In the genomic region with DNA sequence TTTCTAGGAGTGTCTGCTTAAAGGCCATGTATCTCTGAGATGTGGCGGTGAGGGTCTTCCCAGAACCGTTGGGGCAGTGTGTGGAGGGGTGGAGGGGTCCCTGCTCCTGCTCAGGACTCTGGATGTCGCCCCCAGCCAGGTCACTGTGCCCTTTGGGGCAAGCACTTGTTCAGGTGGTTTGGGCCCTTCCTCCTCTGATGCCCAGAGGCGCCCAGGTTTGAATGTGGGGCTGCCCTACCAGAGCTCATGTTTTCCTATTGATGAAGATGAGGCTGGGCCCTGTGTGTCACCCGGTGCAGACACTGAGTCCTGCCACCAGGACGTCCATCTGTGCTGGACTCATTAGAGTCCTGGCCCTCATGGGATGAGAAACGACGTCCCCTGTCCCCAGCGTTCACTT, we compare ENCODE assay signal across 18 cellular contexts. TPM values are rescaled to one million over a fixed set of nuclear protein-coding genes. Genes with fewer than 3 reads are reported as not detected.
DNase-seq lines count a peak whose midpoint lies in the region; ATAC-seq, FAIRE-seq and TF ChIP-seq lines count a peak whose summit lies in the region.
"Had no signal": no experiment of that assay in that cellular context is flagged by ENCODE, and none has a peak within 500 bp of the region (broad histone marks: within the 10 kb centered on the region; RNA-seq: fewer than 3 reads in every experiment).

No MANE protein-coding gene starts in this region.

- H3K79me2 ChIP-seq in HepG2 (ENCODE audit: insufficient read depth, low read length) = no peaks in the 10 kb centered on the region
- no peaks in the 10 kb centered on the region for H3K79me2 ChIP-seq in K562 (ENCODE audit: control insufficient read depth, insufficient read depth, low read length)
- no peaks in the 10 kb centered on the region for H3K79me2 ChIP-seq in neural progenitor cell (ENCODE audit: low read depth)

- no peaks in the 10 kb centered on the region for H3F3A ChIP-seq in neural progenitor cell (ENCODE audit: low read depth)

- no peak overlapping the region for H3K4me2 ChIP-seq in HepG2 (ENCODE audit: low read depth, low read length)
- H3K4me2 ChIP-seq in K562 (ENCODE audit: insufficient read depth, low read length) = no peak overlapping the region
- no peak overlapping the region for H3K4me2 ChIP-seq in neural progenitor cell
- H3K4me2 ChIP-seq: BLaER1 had no signal

- no peak for TF ChIP-seq POLR2A in HepG2 (IDR thresholded peaks at IDR 0.05; ENCODE audit: insufficient read depth in 1 of 2, low read depth in 2 of 2, low read length in 2 of 2)
- TF ChIP-seq POLR2A in right lobe of liver (IDR thresholded peaks at IDR 0.05) = no peak
- TF ChIP-seq POLR2A in K562 (conservative IDR thresholded peaks at IDR 0.05) = no peak

- no peak overlapping the region for H3K4me3 Mint-ChIP-seq in neural progenitor cell
- no peak overlapping the region for H3K4me3 Mint-ChIP-seq in CD4-positive, alpha-beta memory T cell
- H3K4me3 Mint-ChIP-seq: CD4-positive, CD25-positive, alpha-beta regulatory T cell had no signal

- CTCF ChIA-PET in HepG2 (lab: Yijun Ruan, JAX; ENCODE audit: low intra/inter-chr PET ratio, low total read pairs) (interaction anchor here (3.4 kb wide), 1 partner anchor 46 kb away, joined by 23 read pairs; no protein-coding TSS in a partner anchor), K562 (lab: Yijun Ruan, JAX; ENCODE audit: low intra/inter-chr PET ratio) (no interaction called here)
- CTCF ChIA-PET in CD4-positive, alpha-beta memory T cell (lab: Charles Lee; ENCODE audit: partially characterized antibody) = no interaction called here

- H3K36me3 ChIP-seq in HepG2 (replicated peaks in 1 of 2; ENCODE audit: control insufficient read depth in 1 of 2, insufficient read depth in 2 of 2, low read length in 2 of 2) (no peaks in the 10 kb centered on the region), right lobe of liver (no peaks in the 10 kb centered on the region), K562 (ENCODE audit: control insufficient read depth, insufficient read depth, low read length) (no peaks in the 10 kb centered on the region), neural progenitor cell (no peaks in the 10 kb centered on the region)
- no peaks in the 10 kb centered on the region for H3K36me3 ChIP-seq in CD4-positive, alpha-beta memory T cell (ENCODE audit: insufficient read depth, low read length)
- H3K36me3 ChIP-seq: BLaER1 had no signal

- FAIRE-seq in HepG2 (lab: Jason Lieb, UNC) (no peak), K562 (lab: Jason Lieb, UNC) (no peak)
- FAIRE-seq: GM12878, GM18507, HTR-8/SVneo had no signal

- H3K27me3 Mint-ChIP-seq in neural progenitor cell (ENCODE audit: insufficient read depth, low read depth) = peaks cover 9% of the 10 kb centered on the region
- peaks cover 7% of the 10 kb centered on the region in 2 donors for H3K27me3 Mint-ChIP-seq in CD4-positive, alpha-beta memory T cell

- H3K4me1 Mint-ChIP-seq in neural progenitor cell = no peaks in the 10 kb centered on the region
- H3K4me1 Mint-ChIP-seq in CD4-positive, alpha-beta memory T cell = peaks cover 0 to 5% (median 0%) of the 10 kb centered on the region in 4 donors
- H3K4me1 Mint-ChIP-seq: CD4-positive, CD25-positive, alpha-beta regulatory T cell had no signal

- H3K9me3 Mint-ChIP-seq in neural progenitor cell = no peaks in the 10 kb centered on the region
- H3K9me3 Mint-ChIP-seq in CD4-positive, alpha-beta memory T cell = no peaks in the 10 kb centered on the region
- H3K9me3 Mint-ChIP-seq: CD4-positive, CD25-positive, alpha-beta regulatory T cell had no signal

- POLR2A ChIA-PET in HepG2 (lab: Yijun Ruan, JAX) = interaction anchor here (1.1 kb wide), 1 partner anchor 8 kb away, joined by 3 read pairs; no protein-coding TSS in a partner anchor
- POLR2A ChIA-PET in K562 (lab: Yijun Ruan, JAX) = interaction anchor here (0.8 kb wide), 1 partner anchor 10 kb away, joined by 4 read pairs; no protein-coding TSS in a partner anchor
- POLR2A ChIA-PET in CD4-positive, alpha-beta memory T cell (lab: Charles Lee; ENCODE audit: partially characterized antibody) = no interaction called here

- H4K20me1 ChIP-seq in HepG2 (ENCODE audit: insufficient read depth, low read length) (no peaks in the 10 kb centered on the region), K562 (replicated peaks; ENCODE audit: control insufficient read depth, insufficient read depth, low read length) (no peaks in the 10 kb centered on the region), neural progenitor cell (ENCODE audit: low read depth) (no peaks in the 10 kb centered on the region)
- H4K20me1 ChIP-seq: BLaER1 had no signal

- BruUV-seq in HepG2 (replicated peaks; lab: Mats Ljungman, UMichigan) (no TSS peak), K562 (replicated peaks; lab: Mats Ljungman, UMichigan) (no TSS peak)

- intact Hi-C loops in HepG2 (cut with micrococcal nuclease; ENCODE audit: unreplicated experiment) (no loop called here), right lobe of liver (cut with DNase I) (no loop called here), K562 (cut with micrococcal nuclease) (no loop called here)
- intact Hi-C loops in CD4-positive, alpha-beta memory T cell (cut with micrococcal nuclease) = no loop called here

- no peaks in the 10 kb centered on the region for H3K9me1 ChIP-seq in K562 (ENCODE audit: control insufficient read depth, insufficient read depth, low read length)

- no peak overlapping the region for H2AFZ ChIP-seq in HepG2 (ENCODE audit: low read length)
- no peak overlapping the region for H2AFZ ChIP-seq in K562 (ENCODE audit: low read depth, low read length)
- no peak overlapping the region for H2AFZ ChIP-seq in neural progenitor cell (replicated peaks)

- 55% methylated on average over 9 of the region's 9 CpGs for WGBS in HepG2 (ENCODE audit: low lambda C conversion rate)
- WGBS in right lobe of liver (ENCODE audit: insufficient coverage, low coverage, low lambda C conversion rate, missing lambda C conversion rate) = no CpG with 5 or more reads among the region's 9 CpGs
- WGBS in K562 (ENCODE audit: insufficient coverage, low coverage, missing lambda C conversion rate) = 13% methylated on average over 9 of the region's 9 CpGs

- H3K4me3 ChIP-seq in HepG2 (replicated peaks in 1 of 3; ENCODE audit: insufficient read depth in 1 of 3, low read depth in 2 of 3, low read length in 3 of 3) (no peak overlapping the region), right lobe of liver (no peak overlapping the region), K562 (no peak overlapping the region), neural progenitor cell (no peak overlapping the region)
- no peak overlapping the region for H3K4me3 ChIP-seq in CD4-positive, alpha-beta memory T cell (ENCODE audit: low read length in 2 of 2)
- H3K4me3 ChIP-seq: BLaER1, GM12878 had no signal

- no peaks in the 10 kb centered on the region for H3K36me3 Mint-ChIP-seq in neural progenitor cell
- no peaks in the 10 kb centered on the region for H3K36me3 Mint-ChIP-seq in CD4-positive, alpha-beta memory T cell
- H3K36me3 Mint-ChIP-seq: CD4-positive, CD25-positive, alpha-beta regulatory T cell had no signal

- TF ChIP-seq RAD21 in HepG2 (CRISPR knock-in tag; IDR thresholded peaks at IDR 0.05) (no peak), K562 (CRISPR knock-in tag; conservative IDR thresholded peaks at IDR 0.05 in 1 of 2, IDR thresholded peaks at IDR 0.05 in 1 of 2) (no peak)

- TF ChIP-seq EP300 in HepG2 (IDR thresholded peaks at IDR 0.05; ENCODE audit: low read depth in 2 of 2, low read length in 2 of 2) (no peak), HepG2 (CRISPR knock-in tag; IDR thresholded peaks at IDR 0.05; ENCODE audit: borderline replicate concordance) (no peak), K562 (IDR thresholded peaks at IDR 0.05; ENCODE audit: low read length) (no peak)

- H3K9me3 ChIP-seq in HepG2 (ENCODE audit: low read length) = no peaks in the 10 kb centered on the region
- no peaks in the 10 kb centered on the region for H3K9me3 ChIP-seq in right lobe of liver
- H3K9me3 ChIP-seq in K562 (replicated peaks; ENCODE audit: control insufficient read depth, insufficient read depth, low read depth, low read length) = no peaks in the 10 kb centered on the region
- no peaks in the 10 kb centered on the region for H3K9me3 ChIP-seq in neural progenitor cell (ENCODE audit: low read depth)
- H3K9me3 ChIP-seq in CD4-positive, alpha-beta memory T cell (ENCODE audit: control insufficient read depth in 1 of 2, low read length in 2 of 2) = no peaks in the 10 kb centered on the region
- H3K9me3 ChIP-seq: BLaER1 had no signal

- H3K27ac ChIP-seq in HepG2 (ENCODE audit: extremely low read length, insufficient read depth, low read length) (no peak overlapping the region), right lobe of liver (no peak overlapping the region), K562 (ENCODE audit: extremely low read depth, low read depth, low read length) (no peak overlapping the region), neural progenitor cell (no peak overlapping the region)
- no peak overlapping the region for H3K27ac ChIP-seq in CD4-positive, alpha-beta memory T cell (ENCODE audit: low read depth, low read length)
- H3K27ac ChIP-seq: BLaER1 had no signal

- peaks cover 1 to 8% of the 10 kb centered on the region in 2 experiments; a peak in 2 of 5 replicates for H3K27me3 ChIP-seq in HepG2 (ENCODE audit: control insufficient read depth in 1 of 2, insufficient read depth in 2 of 2, low read length in 2 of 2)
- H3K27me3 ChIP-seq in right lobe of liver = no peaks in the 10 kb centered on the region
- peaks cover 0 to 5% of the 10 kb centered on the region in 2 experiments; a peak in 2 of 5 replicates for H3K27me3 ChIP-seq in K562 (ENCODE audit: control insufficient read depth in 2 of 2, insufficient read depth in 2 of 2, low read length in 2 of 2)
- no peaks in the 10 kb centered on the region for H3K27me3 ChIP-seq in neural progenitor cell
- no peaks in the 10 kb centered on the region for H3K27me3 ChIP-seq in CD4-positive, alpha-beta memory T cell (ENCODE audit: insufficient read depth, low read length)
- H3K27me3 ChIP-seq: BLaER1 had no signal

- in situ Hi-C loops in HepG2 (cut with HindIII; ENCODE audit: extremely low pct_ligation_motif_present, low pct_unique_long_range_greater_than_20kb) (no loop called here), K562 (cut with MboI) (no loop called here)

- ATAC-seq in HepG2 = no peak
- ATAC-seq in right lobe of liver = no peak
- peak; percentile 45; the same call in 2 of the 3 replicates for ATAC-seq in K562
- ATAC-seq: GM12878 had no signal

- no peak overlapping the region for H3K9ac ChIP-seq in HepG2 (ENCODE audit: insufficient read depth, low read depth, low read length)
- no peak overlapping the region for H3K9ac ChIP-seq in K562 (ENCODE audit: insufficient read depth in 1 of 2, low read depth in 2 of 2, low read length in 2 of 2)
- no peak overlapping the region for H3K9ac ChIP-seq in neural progenitor cell
- H3K9ac ChIP-seq: BLaER1 had no signal

- DNase-seq in HepG2 (ENCODE audit: low spot score) = no peak
- no peak for DNase-seq in right lobe of liver
- DNase-seq in K562 (ENCODE audit: extremely low read depth in 1 of 4, low spot score in 3 of 4) = no peak
- no peak for DNase-seq in neural progenitor cell (ENCODE audit: low spot score)
- no peak for DNase-seq in CD4-positive, alpha-beta memory T cell
- DNase-seq in NCI-H2081 treated with DMSO at 0.1 percent for 48 hours (lab: John Stamatoyannopoulos, UW) = no peak
- DNase-seq in activated CD8-positive, alpha-beta memory T cell treated with anti-CD3 and anti-CD28 coated beads, Interleukin-2, amount 50 U/mL, for 4 hours = no peak
- DNase-seq in foreskin melanocyte = no peak
- DNase-seq: 8988T; AML-193; Calu3; CD4-positive, CD25-positive, alpha-beta regulatory T cell; DMS 273 treated with DMSO at 0.1 percent for 48 hours; DMS79 had no signal

- no peak for TF ChIP-seq CTCF in HepG2 (CRISPR knock-in tag; IDR thresholded peaks at IDR 0.05)
- no peak for TF ChIP-seq CTCF in right lobe of liver (IDR thresholded peaks at IDR 0.05)
- no peak for TF ChIP-seq CTCF in K562 (IDR thresholded peaks at IDR 0.05 in 2 of 3, conservative IDR thresholded peaks at IDR 0.05 in 1 of 3; ENCODE audit: insufficient read depth in 2 of 3, low read depth in 1 of 3, low read length in 3 of 3)
- peak; percentile 10 for TF ChIP-seq CTCF in neural progenitor cell (IDR thresholded peaks at IDR 0.05)

- no peak overlapping the region for H3K27ac Mint-ChIP-seq in neural progenitor cell
- H3K27ac Mint-ChIP-seq in CD4-positive, alpha-beta memory T cell = no peak overlapping the region
- H3K27ac Mint-ChIP-seq: CD4-positive, CD25-positive, alpha-beta regulatory T cell had no signal

- H3K4me1 ChIP-seq in HepG2 (ENCODE audit: insufficient read depth, low read length) = peaks cover 53% of the 10 kb centered on the region
- peaks cover 0 to 37% (median 18%) of the 10 kb centered on the region in 4 donors for H3K4me1 ChIP-seq in right lobe of liver
- peaks cover 0 to 5% of the 10 kb centered on the region in 2 experiments; a peak in 2 of 5 replicates for H3K4me1 ChIP-seq in K562 (replicated peaks in 1 of 2; ENCODE audit: control insufficient read depth in 2 of 2, insufficient read depth in 2 of 2, low read length in 2 of 2)
- no peaks in the 10 kb centered on the region for H3K4me1 ChIP-seq in neural progenitor cell
- no peaks in the 10 kb centered on the region for H3K4me1 ChIP-seq in CD4-positive, alpha-beta memory T cell (ENCODE audit: insufficient read depth, low read length)

RNA-seq across cellular contexts. Expression of a gene that starts 14.3 kb away (rescaled TPM):
- total RNA-seq in HepG2 (2016; rRNA removed; fragmentation: Illumina TruSeq; extraction: Trizol) = 6.8 and 9.4 TPM in 2 replicates
- total RNA-seq in HepG2 (2016; cell fraction: cytosol; rRNA removed; fragmentation: Illumina TruSeq; extraction: Trizol; ENCODE audit: low read depth) = 21.5 and 22.6 TPM in 2 replicates
- 5.4 and 8.6 TPM in 2 replicates for total RNA-seq in HepG2 (2016; cell fraction: insoluble cytoplasmic fraction; rRNA removed; fragmentation: Illumina TruSeq; extraction: Trizol)
- 9.6 TPM in 2 replicates for total RNA-seq in HepG2 (2016; cell fraction: membrane; rRNA removed; fragmentation: Illumina TruSeq; extraction: Trizol)
- total RNA-seq in HepG2 (2016; cell fraction: nucleus; rRNA removed; fragmentation: Illumina TruSeq; extraction: Trizol) = 9.6 and 11.5 TPM in 2 replicates
- 5.1 TPM in 2 replicates for polyA plus RNA-seq in HepG2 (2011; rRNA removed)
- polyA plus RNA-seq in HepG2 (2011; cell fraction: cytosol; rRNA removed) = 2.3 and 2.9 TPM in 2 replicates
- 12.7 and 15.5 TPM in 2 replicates for polyA plus RNA-seq in HepG2 (2011; cell fraction: nucleus; rRNA removed)
- 7.2 and 7.6 TPM in 2 replicates for polyA plus RNA-seq in HepG2 (2012)
- polyA plus RNA-seq in HepG2 (2016; cell fraction: cytosol; fragmentation: Illumina TruSeq; extraction: Trizol; ENCODE audit: low read depth) = 0.31 and 0.44 TPM in 2 replicates
- polyA plus RNA-seq in HepG2 (2016; cell fraction: insoluble cytoplasmic fraction; fragmentation: Illumina TruSeq; extraction: Trizol; ENCODE audit: low read depth) = 5.0 and 6.1 TPM in 2 replicates
- 1.3 and 1.5 TPM in 2 replicates for polyA plus RNA-seq in HepG2 (2016; cell fraction: membrane; fragmentation: Illumina TruSeq; extraction: Trizol; ENCODE audit: low read depth)
- polyA plus RNA-seq in HepG2 (2016; cell fraction: nucleus; fragmentation: Illumina TruSeq; extraction: Trizol; ENCODE audit: insufficient read depth, low read depth) = 18.1 and 18.4 TPM in 2 replicates
- polyA minus RNA-seq in HepG2 (2011; rRNA and poly(A)+ RNA removed; ENCODE audit: low replicate concordance) = 8.0 and 20.0 TPM in 2 replicates
- 6.6 and 9.5 TPM in 2 replicates for polyA minus RNA-seq in HepG2 (2011; cell fraction: cytosol; rRNA and poly(A)+ RNA removed)
- polyA minus RNA-seq in HepG2 (2011; cell fraction: nucleus; rRNA and poly(A)+ RNA removed) = 40.7 and 48.7 TPM in 2 replicates
- total RNA-seq in right lobe of liver = 10 to 100 TPM in 1 of 6 experiments, 1 to 10 TPM in 5; 4.5 to 12.5 (median 6.1) TPM
- 22.3 and 47.8 TPM in 2 replicates for total RNA-seq in K562 (2011; cell fraction: chromatin; rRNA removed; ENCODE audit: low replicate concordance)
- total RNA-seq in K562 (2011; cell fraction: nucleolus; rRNA removed) = 14.6 and 18.5 TPM in 2 replicates
- 15.5 and 19.4 TPM in 2 replicates for total RNA-seq in K562 (2011; cell fraction: nucleoplasm; rRNA removed)
- 3.9 and 4.7 TPM in 2 replicates for total RNA-seq in K562 (2014; rRNA removed)
- total RNA-seq in K562 (2014; rRNA removed; fragmentation: Illumina TruSeq; extraction: Trizol) = 2.8 and 3.5 TPM in 2 replicates
- total RNA-seq in K562 (2015; rRNA removed; fragmentation: Illumina TruSeq; extraction: Trizol) = 2.5 and 2.6 TPM in 2 replicates
- 7.7 and 10.3 TPM in 2 replicates for total RNA-seq in K562 (2021)
- 2.4 and 3.1 TPM in 2 replicates for polyA plus RNA-seq in K562 (2011; rRNA removed)
- 1.4 and 1.8 TPM in 2 replicates for polyA plus RNA-seq in K562 (2011; cell fraction: cytosol; rRNA removed)
- 6.3 and 8.2 TPM in 2 replicates for polyA plus RNA-seq in K562 (2011; cell fraction: nucleus; rRNA removed)
- 1.3 and 2.0 TPM in 2 replicates for polyA plus RNA-seq in K562 (2012)
- 3.3 and 4.1 TPM in 2 replicates for polyA plus RNA-seq in K562 (2014; fragmentation: Illumina TruSeq; extraction: Trizol)
- 1 to 10 TPM; 1.1 to 1.8 TPM for polyA plus RNA-seq in K562 (2014; fragmentation: Nextera tagmentation; extraction: Ambion mirVana)
- 2.9 and 3.1 TPM in 2 replicates for polyA plus RNA-seq in K562 (2014; rRNA removed)
- polyA minus RNA-seq in K562 (2011; rRNA and poly(A)+ RNA removed) = 9.8 and 10.6 TPM in 2 replicates
- polyA minus RNA-seq in K562 (2011; cell fraction: cytosol; rRNA and poly(A)+ RNA removed) = 3.5 and 8.4 TPM in 2 replicates
- 10.9 and 14.4 TPM in 2 replicates for polyA minus RNA-seq in K562 (2011; cell fraction: nucleus; rRNA and poly(A)+ RNA removed)
- total RNA-seq in neural progenitor cell (ENCODE audit: low replicate concordance) = 1.4 and 2.6 TPM in 2 replicates
- total RNA-seq in CD4-positive, alpha-beta memory T cell = 10 to 100 TPM; 11.5 to 13.4 TPM
- polyA plus RNA-seq in CD4-positive, alpha-beta memory T cell = 1 to 10 TPM in 1 of 2 donors, under 1 TPM in 1; 0.42 to 5.3 TPM

RNA-seq across cellular contexts. Expression of a gene that starts 17.6 kb away (rescaled TPM):
- total RNA-seq in HepG2 (2016; rRNA removed; fragmentation: Illumina TruSeq; extraction: Trizol) (12.9 TPM in 2 replicates), right lobe of liver (10 to 100 TPM in 2 of 6 experiments, 1 to 10 TPM in 4; 4.6 to 12.0 (median 8.3) TPM), K562 (2014; rRNA removed) (2.9 and 3.3 TPM in 2 replicates), K562 (2014; rRNA removed; fragmentation: Illumina TruSeq; extraction: Trizol) (3.4 and 3.9 TPM in 2 replicates), K562 (2015; rRNA removed; fragmentation: Illumina TruSeq; extraction: Trizol) (3.8 and 5.1 TPM in 2 replicates), K562 (2021) (5.5 and 7.4 TPM in 2 replicates), neural progenitor cell (ENCODE audit: low replicate concordance) (8.5 and 11.2 TPM in 2 replicates)
- 11.5 and 11.7 TPM in 2 replicates for total RNA-seq in HepG2 (2016; cell fraction: cytosol; rRNA removed; fragmentation: Illumina TruSeq; extraction: Trizol; ENCODE audit: low read depth)
- total RNA-seq in HepG2 (2016; cell fraction: insoluble cytoplasmic fraction; rRNA removed; fragmentation: Illumina TruSeq; extraction: Trizol) = 12.5 and 15.2 TPM in 2 replicates
- 8.5 and 9.1 TPM in 2 replicates for total RNA-seq in HepG2 (2016; cell fraction: membrane; rRNA removed; fragmentation: Illumina TruSeq; extraction: Trizol)
- 6.5 and 10.2 TPM in 2 replicates for total RNA-seq in HepG2 (2016; cell fraction: nucleus; rRNA removed; fragmentation: Illumina TruSeq; extraction: Trizol)
- polyA plus RNA-seq in HepG2 (2011; rRNA removed) (4.1 and 5.0 TPM in 2 replicates), K562 (2011; rRNA removed) (2.2 and 2.6 TPM in 2 replicates), K562 (2014; fragmentation: Illumina TruSeq; extraction: Trizol) (4.3 and 6.2 TPM in 2 replicates), K562 (2014; fragmentation: Nextera tagmentation; extraction: Ambion mirVana) (1 to 10 TPM; 1.3 to 1.4 TPM), K562 (2014; rRNA removed) (3.2 and 4.5 TPM in 2 replicates)
- 2.7 and 3.7 TPM in 2 replicates for polyA plus RNA-seq in HepG2 (2011; cell fraction: cytosol; rRNA removed)
- polyA plus RNA-seq in HepG2 (2011; cell fraction: nucleus; rRNA removed) = 4.1 and 4.3 TPM in 2 replicates
- 7.5 and 8.6 TPM in 2 replicates for polyA plus RNA-seq in HepG2 (2012)
- polyA plus RNA-seq in HepG2 (2016; cell fraction: cytosol; fragmentation: Illumina TruSeq; extraction: Trizol; ENCODE audit: low read depth) = 1.2 and 1.5 TPM in 2 replicates
- polyA plus RNA-seq in HepG2 (2016; cell fraction: insoluble cytoplasmic fraction; fragmentation: Illumina TruSeq; extraction: Trizol; ENCODE audit: low read depth) = 16.1 and 18.0 TPM in 2 replicates
- 4.0 and 4.6 TPM in 2 replicates for polyA plus RNA-seq in HepG2 (2016; cell fraction: membrane; fragmentation: Illumina TruSeq; extraction: Trizol; ENCODE audit: low read depth)
- polyA plus RNA-seq in HepG2 (2016; cell fraction: nucleus; fragmentation: Illumina TruSeq; extraction: Trizol; ENCODE audit: insufficient read depth, low read depth) = 17.1 and 17.8 TPM in 2 replicates
- polyA minus RNA-seq in HepG2 (2011; rRNA and poly(A)+ RNA removed; ENCODE audit: low replicate concordance) = 3.0 and 4.5 TPM in 2 replicates
- 2.3 and 3.6 TPM in 2 replicates for polyA minus RNA-seq in HepG2 (2011; cell fraction: cytosol; rRNA and poly(A)+ RNA removed)
- 2.7 and 3.7 TPM in 2 replicates for polyA minus RNA-seq in HepG2 (2011; cell fraction: nucleus; rRNA and poly(A)+ RNA removed)
- total RNA-seq in K562 (2011; cell fraction: chromatin; rRNA removed; ENCODE audit: low replicate concordance) = 5.1 and 10.4 TPM in 2 replicates
- 0.83 and 3.6 TPM in 2 replicates for total RNA-seq in K562 (2011; cell fraction: nucleolus; rRNA removed)
- total RNA-seq in K562 (2011; cell fraction: nucleoplasm; rRNA removed) = 2.3 and 4.4 TPM in 2 replicates
- polyA plus RNA-seq in K562 (2011; cell fraction: cytosol; rRNA removed) = 1.6 and 1.7 TPM in 2 replicates
- 1.3 and 2.1 TPM in 2 replicates for polyA plus RNA-seq in K562 (2011; cell fraction: nucleus; rRNA removed)
- 2.9 and 3.8 TPM in 2 replicates for polyA plus RNA-seq in K562 (2012)
- polyA minus RNA-seq in K562 (2011; rRNA and poly(A)+ RNA removed) = 1.4 and 1.8 TPM in 2 replicates
- 2.7 and 4.0 TPM in 2 replicates for polyA minus RNA-seq in K562 (2011; cell fraction: cytosol; rRNA and poly(A)+ RNA removed)
- 1.6 and 1.8 TPM in 2 replicates for polyA minus RNA-seq in K562 (2011; cell fraction: nucleus; rRNA and poly(A)+ RNA removed)
- total RNA-seq in CD4-positive, alpha-beta memory T cell = 10 to 100 TPM in 1 of 2 experiments, 1 to 10 TPM in 1; 6.8 to 11.0 TPM
- polyA plus RNA-seq in CD4-positive, alpha-beta memory T cell = 1 to 10 TPM; 3.0 to 6.6 TPM
